27 cellular contexts compared by ENCODE assay signal in the genomic region with DNA sequence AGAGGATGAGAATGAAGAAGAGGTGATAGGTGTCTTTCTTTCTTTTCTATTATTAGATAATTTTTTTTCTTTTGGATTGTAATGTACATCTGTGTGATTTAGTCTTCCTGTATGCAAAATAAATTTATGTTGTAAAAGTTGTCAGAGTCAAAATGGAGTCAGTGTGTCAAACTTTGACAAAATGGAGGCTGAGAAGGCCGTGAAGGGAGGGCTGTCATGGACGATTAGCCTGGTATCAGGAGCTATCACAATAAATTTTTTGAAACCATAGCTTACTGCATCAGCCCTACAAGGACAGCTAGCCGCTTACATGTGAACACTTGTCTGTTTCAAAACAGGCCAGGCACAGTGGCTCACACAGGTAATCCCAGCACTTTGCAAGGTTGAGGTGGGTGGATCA.
"Had no signal": no experiment of that assay in that cellular context is flagged by ENCODE, and none has a peak within 500 bp of the region (broad histone marks: within the 10 kb centered on the region; RNA-seq: fewer than 3 reads in every experiment).

No MANE protein-coding gene starts in this region.

- H3K4me1 ChIP-seq: suprapubic skin, tibial artery, upper lobe of right lung had no signal

- H3K27me3 ChIP-seq: ovary, suprapubic skin, tibial artery, upper lobe of right lung had no signal

- H3K27ac Mint-ChIP-seq: memory B cell; naive thymus-derived CD4-positive, alpha-beta T cell; natural killer cell treated with Interleukin-12 subunit alpha and Interleukin-12 subunit beta and Interleukin-15 and Interleukin-18, amount 100 ng/mL, for 72 hours; progenitor cell of endocrine pancreas; stimulated activated effector memory CD8-positive, alpha-beta T cell treated with anti-CD3 and anti-CD28 coated beads, Interleukin-12 subunit alpha, Interleukin-12 subunit beta, amount 100 ng/mL, for 72 hours; stimulated activated naive CD8-positive, alpha-beta T cell treated with anti-CD3 and anti-CD28 coated beads, Interleukin-15, Interleukin-2, amounts not matched to agents 100 ng/mL and 50 ng/mL, for 24 hours had no signal

- H3K27ac ChIP-seq: left ventricle myocardium inferior, ovary, skin epidermis, suprapubic skin, thoracic aorta, tibial artery, upper lobe of right lung had no signal

- H3K4me3 Mint-ChIP-seq: memory B cell; naive thymus-derived CD4-positive, alpha-beta T cell; natural killer cell treated with Interleukin-12 subunit alpha and Interleukin-12 subunit beta and Interleukin-15 and Interleukin-18, amount 100 ng/mL, for 72 hours; stimulated activated effector memory CD8-positive, alpha-beta T cell treated with anti-CD3 and anti-CD28 coated beads, Interleukin-12 subunit alpha, Interleukin-12 subunit beta, amount 100 ng/mL, for 72 hours; stimulated activated naive CD8-positive, alpha-beta T cell treated with anti-CD3 and anti-CD28 coated beads, Interleukin-15, Interleukin-2, amounts not matched to agents 100 ng/mL and 50 ng/mL, for 24 hours had no signal

- H3K4me1 Mint-ChIP-seq: stimulated activated effector memory CD8-positive, alpha-beta T cell treated with anti-CD3 and anti-CD28 coated beads, Interleukin-12 subunit alpha, Interleukin-12 subunit beta, amount 100 ng/mL, for 72 hours had no signal

- H3K36me3 ChIP-seq: ovary, suprapubic skin had no signal

- H3K9me3 ChIP-seq: mucosa of descending colon, ovary, suprapubic skin, tibial artery, upper lobe of right lung had no signal

- DNase-seq: hypothalamus; islet precursor cell; left ventricle myocardium inferior; midbrain; mucosa of descending colon; naive thymus-derived CD4-positive, alpha-beta T cell; ovary; right cardiac atrium; stimulated activated CD4-positive, alpha-beta T cell treated with anti-CD3 and anti-CD28 coated beads, Interleukin-12 subunit alpha, Interleukin-12 subunit beta, amount 100 ng/mL, for 4 hours; stimulated activated CD4-positive, alpha-beta T cell treated with anti-CD3 and anti-CD28 coated beads, Interleukin-15, amount 100 ng/mL, for 24 hours; stimulated activated CD4-positive, alpha-beta T cell treated with anti-CD3 and anti-CD28 coated beads, Interleukin-2, amount 100 ng/mL, for 24 hours; stimulated activated CD4-positive, alpha-beta T cell treated with anti-CD3 and anti-CD28 coated beads, Interleukin-4, amount 100 ng/mL, for 1 hour; stimulated activated naive CD4-positive, alpha-beta T cell; tibial artery; trophoblast cell; upper lobe of right lung had no signal

- H3K4me3 ChIP-seq: left ventricle myocardium inferior, lung, mucosa of descending colon, ovary, skin epidermis, suprapubic skin, thoracic aorta, tibial artery, upper lobe of right lung had no signal

- FAIRE-seq: urothelium cell line had no signal

- H3K27me3 Mint-ChIP-seq: memory B cell; naive thymus-derived CD4-positive, alpha-beta T cell; natural killer cell treated with Interleukin-12 subunit alpha and Interleukin-12 subunit beta and Interleukin-15 and Interleukin-18, amount 100 ng/mL, for 72 hours; progenitor cell of endocrine pancreas; stimulated activated naive CD8-positive, alpha-beta T cell treated with anti-CD3 and anti-CD28 coated beads, Interleukin-15, Interleukin-2, amounts not matched to agents 100 ng/mL and 50 ng/mL, for 24 hours had no signal

- ATAC-seq: mucosa of descending colon; naive thymus-derived CD4-positive, alpha-beta T cell; natural killer cell treated with Interleukin-12 subunit alpha and Interleukin-12 subunit beta and Interleukin-15 and Interleukin-18, amount 100 ng/mL, for 72 hours; right cardiac atrium; sciatic nerve; stimulated activated effector memory CD8-positive, alpha-beta T cell treated with anti-CD3 and anti-CD28 coated beads, Interleukin-12 subunit alpha, Interleukin-12 subunit beta, amount 100 ng/mL, for 72 hours; upper lobe of right lung had no signal
